In the genomic region with DNA sequence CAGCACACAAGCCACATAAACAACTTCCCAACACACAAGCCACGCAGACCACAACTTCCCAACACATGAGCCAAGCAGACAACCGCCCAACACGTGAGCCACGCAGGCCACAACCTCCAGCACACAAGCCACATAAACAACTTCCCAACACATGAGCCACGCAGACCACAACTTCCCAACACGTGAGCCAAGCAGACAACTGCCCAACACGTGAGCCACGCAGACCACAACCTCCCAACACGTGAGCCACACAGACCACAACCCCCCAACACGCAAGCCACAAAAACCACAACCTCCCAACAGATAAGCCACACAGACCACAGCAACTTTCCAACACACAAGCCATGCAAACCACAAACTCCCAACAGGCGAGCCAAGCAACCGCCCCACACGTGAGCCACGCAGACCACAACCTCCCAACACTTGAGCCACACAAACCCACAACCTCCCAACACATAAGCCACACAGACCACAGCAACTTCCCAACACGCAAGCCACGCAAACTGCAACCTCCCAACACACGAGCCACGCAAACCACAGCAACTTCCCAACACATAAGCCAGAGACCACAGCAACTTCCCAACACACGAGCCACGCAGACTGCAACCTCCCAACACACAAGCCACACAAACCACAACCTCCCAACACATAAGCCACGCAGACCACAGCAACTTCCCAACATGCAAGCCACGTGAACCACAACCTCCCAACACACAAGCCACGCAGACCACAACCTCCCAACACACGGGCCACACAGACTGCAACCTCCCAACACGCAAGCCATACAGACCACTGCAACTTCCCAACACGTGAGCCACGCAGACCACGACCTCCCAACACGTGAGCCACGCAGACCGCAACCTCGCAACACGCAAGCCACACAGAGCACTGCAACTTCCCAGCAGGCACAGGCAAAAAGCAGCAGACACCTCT, we compare ENCODE assay signal across 12 cellular contexts. TPM values are rescaled to one million over a fixed set of nuclear protein-coding genes. Genes with fewer than 3 reads are reported as not detected.
DNase-seq lines count a peak whose midpoint lies in the region; ATAC-seq and TF ChIP-seq lines count a peak whose summit lies in the region.
"Had no signal": no experiment of that assay in that cellular context is flagged by ENCODE, and none has a peak within 500 bp of the region (broad histone marks: within the 10 kb centered on the region; RNA-seq: fewer than 3 reads in every experiment).

No MANE protein-coding gene starts in this region.

- peaks cover 47% of the 10 kb centered on the region for H3K36me3 Mint-ChIP-seq in activated T-cell treated with anti-CD3 and anti-CD28 coated beads, Interleukin-2, amount 50 U/mL, for 4 hours (ENCODE audit: insufficient read depth)
- H3K36me3 Mint-ChIP-seq in activated CD4-positive, alpha-beta memory T cell treated with anti-CD3 and anti-CD28 coated beads for 36 hours, result peaks cover 69% of the 10 kb centered on the region
- H3K36me3 Mint-ChIP-seq in endothelial cell (ENCODE audit: low read depth, unreplicated experiment), result peaks cover 65% of the 10 kb centered on the region

- peaks cover 18% of the 10 kb centered on the region for H3K4me1 Mint-ChIP-seq in activated T-cell treated with anti-CD3 and anti-CD28 coated beads, Interleukin-2, amount 50 U/mL, for 4 hours (ENCODE audit: low read depth)
- H3K4me1 Mint-ChIP-seq in activated CD4-positive, alpha-beta memory T cell treated with anti-CD3 and anti-CD28 coated beads for 36 hours (ENCODE audit: low read depth), result peaks cover 20% of the 10 kb centered on the region
- peaks cover 5% of the 10 kb centered on the region for H3K4me1 Mint-ChIP-seq in endothelial cell (ENCODE audit: unreplicated experiment)
- H3K4me1 Mint-ChIP-seq in stimulated activated naive CD8-positive, alpha-beta T cell treated with anti-CD3 and anti-CD28 coated beads, Interleukin-15, amount 100 ng/mL, for 72 hours, result peaks cover 20% of the 10 kb centered on the region

- DNase-seq in activated T-cell treated with anti-CD3 and anti-CD28 coated beads, Interleukin-2, amount 50 U/mL, for 4 hours, result no peak
- DNase-seq in activated T-cell treated with anti-CD3 and anti-CD28 coated beads for 4 hours (no peak), endothelial cell (ENCODE audit: low spot score) (no peak), midbrain (lab: John Stamatoyannopoulos, UW) (no peak), middle frontal gyrus (ENCODE audit: extremely low spot score, low spot score) (no peak)
- no peak for DNase-seq in activated CD4-positive, alpha-beta memory T cell treated with anti-CD3 and anti-CD28 coated beads for 36 hours
- no peak for DNase-seq in stimulated activated naive CD8-positive, alpha-beta T cell treated with anti-CD3 and anti-CD28 coated beads, Interleukin-15, amount 100 ng/mL, for 72 hours
- DNase-seq: ACHN, COR-L47, NCI-H187 had no signal

- intact Hi-C loops in activated CD4-positive, alpha-beta memory T cell treated with anti-CD3 and anti-CD28 coated beads for 36 hours (cut with micrococcal nuclease), result no loop called here

- no peaks in the 10 kb centered on the region for H3K27me3 Mint-ChIP-seq in activated T-cell treated with anti-CD3 and anti-CD28 coated beads, Interleukin-2, amount 50 U/mL, for 4 hours (ENCODE audit: low read depth)
- H3K27me3 Mint-ChIP-seq in activated CD4-positive, alpha-beta memory T cell treated with anti-CD3 and anti-CD28 coated beads for 36 hours, result no peaks in the 10 kb centered on the region
- peaks cover 11% of the 10 kb centered on the region for H3K27me3 Mint-ChIP-seq in endothelial cell (ENCODE audit: unreplicated experiment)
- no peaks in the 10 kb centered on the region for H3K27me3 Mint-ChIP-seq in stimulated activated naive CD8-positive, alpha-beta T cell treated with anti-CD3 and anti-CD28 coated beads, Interleukin-15, amount 100 ng/mL, for 72 hours
- H3K27me3 Mint-ChIP-seq: progenitor cell of endocrine pancreas had no signal

- peak overlapping the region; percentile 39 for H3K27ac Mint-ChIP-seq in activated CD4-positive, alpha-beta memory T cell treated with anti-CD3 and anti-CD28 coated beads for 36 hours
- no peak overlapping the region for H3K27ac Mint-ChIP-seq in endothelial cell (ENCODE audit: unreplicated experiment)
- peak overlapping the region; percentile 34 to 86 for H3K27ac Mint-ChIP-seq in stimulated activated naive CD8-positive, alpha-beta T cell treated with anti-CD3 and anti-CD28 coated beads, Interleukin-15, amount 100 ng/mL, for 72 hours
- H3K27ac Mint-ChIP-seq: progenitor cell of endocrine pancreas had no signal

- peaks cover 12% of the 10 kb centered on the region for H3K9me3 Mint-ChIP-seq in activated T-cell treated with anti-CD3 and anti-CD28 coated beads, Interleukin-2, amount 50 U/mL, for 4 hours
- peaks cover 8% of the 10 kb centered on the region for H3K9me3 Mint-ChIP-seq in activated CD4-positive, alpha-beta memory T cell treated with anti-CD3 and anti-CD28 coated beads for 36 hours
- no peaks in the 10 kb centered on the region for H3K9me3 Mint-ChIP-seq in endothelial cell (ENCODE audit: unreplicated experiment)
- peaks cover 10 to 17% of the 10 kb centered on the region in 2 donors for H3K9me3 Mint-ChIP-seq in stimulated activated naive CD8-positive, alpha-beta T cell treated with anti-CD3 and anti-CD28 coated beads, Interleukin-15, amount 100 ng/mL, for 72 hours

- TF ChIP-seq CTCF in endothelial cell (IDR thresholded peaks at IDR 0.05; ENCODE audit: unreplicated experiment), result no peak

- ATAC-seq in activated T-cell treated with anti-CD3 and anti-CD28 coated beads, Interleukin-2, amount 50 U/mL, for 4 hours, result no peak
- no peak for ATAC-seq in stimulated activated naive CD8-positive, alpha-beta T cell treated with anti-CD3 and anti-CD28 coated beads, Interleukin-15, amount 100 ng/mL, for 72 hours
- ATAC-seq in GM19035 (IDR thresholded peaks at IDR 0.05; ENCODE audit: unreplicated experiment), result no peak

- CTCF ChIA-PET in activated CD4-positive, alpha-beta memory T cell treated with anti-CD3 and anti-CD28 coated beads for 36 hours (lab: Charles Lee), result no interaction called here

- peak overlapping the region; percentile 34 for H3K4me3 Mint-ChIP-seq in activated T-cell treated with anti-CD3 and anti-CD28 coated beads, Interleukin-2, amount 50 U/mL, for 4 hours
- peak overlapping the region; percentile 35 for H3K4me3 Mint-ChIP-seq in activated CD4-positive, alpha-beta memory T cell treated with anti-CD3 and anti-CD28 coated beads for 36 hours
- peak overlapping the region; percentile 56 for H3K4me3 Mint-ChIP-seq in endothelial cell (ENCODE audit: unreplicated experiment)
- peak overlapping the region in 1 of 2 donors; percentile 3 for H3K4me3 Mint-ChIP-seq in stimulated activated naive CD8-positive, alpha-beta T cell treated with anti-CD3 and anti-CD28 coated beads, Interleukin-15, amount 100 ng/mL, for 72 hours

- POLR2A ChIA-PET in activated CD4-positive, alpha-beta memory T cell treated with anti-CD3 and anti-CD28 coated beads for 36 hours (lab: Charles Lee), result no interaction called here

RNA-seq across cellular contexts. Expression of a gene that starts 10.1 kb away (rescaled TPM):
- total RNA-seq in activated T-cell treated with anti-CD3 and anti-CD28 coated beads, Interleukin-2, amount 50 U/mL, for 4 hours, result 10 to 100 TPM; 60.9 to 67.7 (median 64.6) TPM
- total RNA-seq in activated CD4-positive, alpha-beta memory T cell treated with anti-CD3 and anti-CD28 coated beads for 36 hours, result 10 to 100 TPM; 43.1 to 50.7 TPM
- total RNA-seq in endothelial cell (ENCODE audit: unreplicated experiment), result 53.0 TPM

RNA-seq across cellular contexts. Expression of a gene that starts 10.2 kb away (rescaled TPM):
- 10 to 100 TPM; 11.2 to 21.5 (median 18.5) TPM for total RNA-seq in activated T-cell treated with anti-CD3 and anti-CD28 coated beads, Interleukin-2, amount 50 U/mL, for 4 hours
- total RNA-seq in activated CD4-positive, alpha-beta memory T cell treated with anti-CD3 and anti-CD28 coated beads for 36 hours, result 10 to 100 TPM; 32.4 to 33.9 TPM
- total RNA-seq in endothelial cell (ENCODE audit: unreplicated experiment), result 8.4 TPM

RNA-seq across cellular contexts. Expression of a gene that starts 31.7 kb away (rescaled TPM):
- 1 to 10 TPM; 6.0 to 7.0 (median 6.2) TPM for total RNA-seq in activated T-cell treated with anti-CD3 and anti-CD28 coated beads, Interleukin-2, amount 50 U/mL, for 4 hours
- 1 to 10 TPM; 6.2 to 7.9 TPM for total RNA-seq in activated CD4-positive, alpha-beta memory T cell treated with anti-CD3 and anti-CD28 coated beads for 36 hours
- total RNA-seq in endothelial cell (ENCODE audit: unreplicated experiment), result 14.3 TPM
